1 cellular context compared by ENCODE assay signal in genomic region chr10:71773221-71773971, GRCh38.
TF ChIP-seq lines count a peak whose summit lies in the region.

Gene VSIR (minus strand): TSS chr10:71773520. CDS start chr10:71773439, 81 bp downstream.

TF ChIP-seq in K562, 482 proteins besides CTCF, POLR2A, EP300 and RAD21 (continued from another document):
- peak; percentile 94 for TF ChIP-seq CTCFL (IDR thresholded peaks at IDR 0.05; ENCODE audit: borderline replicate concordance, insufficient read depth, low read depth, low read length, poor library complexity, severe bottlenecking)
- TF ChIP-seq RFX7 (CRISPR knock-in tag; IDR thresholded peaks at IDR 0.05): no peak
- peak; percentile 98 for TF ChIP-seq POLR2G (IDR thresholded peaks at IDR 0.05; ENCODE audit: low read depth, low read length)
- TF ChIP-seq GATAD2A (IDR thresholded peaks at IDR 0.05): 0 out of 2 replicates have a peak, but pooled peaks have one; percentile 19
- 0 out of 2 replicates have a peak, but pooled peaks have one; percentile 72 for TF ChIP-seq ZBTB1 (CRISPR knock-in tag; IDR thresholded peaks at IDR 0.05; ENCODE audit: borderline replicate concordance, low read depth)
TF ChIP-seq in K562: peak in this region for 124.
